Comparison of ENCODE assay signal across 15 cellular contexts in the genomic region with DNA sequence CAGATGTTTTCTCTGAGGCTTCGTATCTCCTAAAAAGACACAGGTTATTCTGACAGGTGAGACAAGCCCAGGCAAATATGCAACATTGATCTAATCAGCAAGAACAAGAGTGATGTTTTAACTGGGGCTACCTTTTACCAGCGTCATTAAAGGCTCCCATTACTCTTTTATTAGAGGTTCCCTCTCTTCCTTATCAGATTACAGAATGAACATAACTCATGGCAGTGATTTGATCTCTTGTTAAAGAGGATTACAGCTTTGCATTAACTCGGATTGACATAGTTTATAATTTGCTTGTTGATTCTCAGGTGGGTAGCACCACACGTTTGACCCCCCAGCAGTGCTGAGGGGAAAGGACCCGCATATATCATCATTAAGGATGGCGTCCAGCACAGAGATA.
"Had no signal": no experiment of that assay in that cellular context is flagged by ENCODE, and none has a peak within 500 bp of the region (broad histone marks: within the 10 kb centered on the region; RNA-seq: fewer than 3 reads in every experiment).

No MANE protein-coding gene starts in this region.

- H3K9me3 Mint-ChIP-seq: brain; dendritic cell treated with granulocyte-macrophage colony-stimulating factor and Interleukin-4, amounts not matched to agents 40 ng/mL and 50 ng/mL, for 4 days; stimulated activated effector memory CD8-positive, alpha-beta T cell treated with anti-CD3 and anti-CD28 coated beads, Interleukin-12 subunit alpha, Interleukin-12 subunit beta, amount 100 ng/mL, for 72 hours had no signal

- H3K27me3 Mint-ChIP-seq: activated naive CD8-positive, alpha-beta T cell; brain; dendritic cell treated with granulocyte-macrophage colony-stimulating factor and Interleukin-4, amounts not matched to agents 40 ng/mL and 50 ng/mL, for 4 days had no signal

- H3K27ac Mint-ChIP-seq: activated naive CD8-positive, alpha-beta T cell; brain; dendritic cell treated with granulocyte-macrophage colony-stimulating factor and Interleukin-4, amounts not matched to agents 40 ng/mL and 50 ng/mL, for 4 days; stimulated activated effector memory CD8-positive, alpha-beta T cell treated with anti-CD3 and anti-CD28 coated beads, Interleukin-12 subunit alpha, Interleukin-12 subunit beta, amount 100 ng/mL, for 72 hours had no signal

- H3K4me3 Mint-ChIP-seq: activated naive CD8-positive, alpha-beta T cell; brain; dendritic cell treated with granulocyte-macrophage colony-stimulating factor and Interleukin-4, amounts not matched to agents 40 ng/mL and 50 ng/mL, for 4 days; stimulated activated effector memory CD8-positive, alpha-beta T cell treated with anti-CD3 and anti-CD28 coated beads, Interleukin-12 subunit alpha, Interleukin-12 subunit beta, amount 100 ng/mL, for 72 hours had no signal

- H3K27ac ChIP-seq: neutrophil, transverse colon had no signal

- DNase-seq: activated CD4-positive, alpha-beta T cell treated with anti-CD3 and anti-CD28 coated beads, Interleukin-2, amount 50 U/mL, for 4 hours; activated gamma-delta T cell; activated T-cell treated with anti-CD3 and anti-CD28 coated beads, Interleukin-2, amount 50 U/mL, for 1 hour; amygdala; hypothalamus; kidney glomerular epithelial cell; posterior cingulate gyrus; small intestine; transverse colon had no signal

- ATAC-seq: activated CD4-positive, CD25-positive, alpha-beta regulatory T cell treated with anti-CD3 and anti-CD28 coated beads, Interleukin-2, amount 50 U/mL, for 24 hours; stimulated activated effector memory CD8-positive, alpha-beta T cell treated with anti-CD3 and anti-CD28 coated beads, Interleukin-12 subunit alpha, Interleukin-12 subunit beta, amount 100 ng/mL, for 72 hours had no signal
